ENCODE assay signal across 8 cellular contexts in the genomic region with DNA sequence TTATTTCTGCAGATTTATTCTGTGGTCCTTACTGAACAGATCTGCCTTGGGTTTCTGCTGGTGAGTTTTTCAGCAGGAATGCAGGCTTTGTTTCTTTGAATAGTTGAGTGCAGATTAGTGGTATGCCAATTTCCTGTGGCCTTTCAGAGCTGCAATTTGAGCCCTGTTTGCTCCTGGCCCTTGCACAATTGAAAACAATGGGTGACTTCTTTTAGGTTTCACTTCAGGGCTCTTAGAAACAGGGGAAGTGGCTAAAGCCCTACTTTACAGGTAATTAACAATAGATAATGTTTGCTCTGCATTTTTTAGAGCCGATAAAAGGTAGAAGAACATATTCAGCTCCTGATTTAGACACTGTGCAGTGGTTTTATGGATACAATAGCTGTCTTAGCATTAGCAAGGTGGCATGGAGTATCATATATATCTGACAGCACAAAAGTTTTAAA. TPM values are rescaled to one million over a fixed set of nuclear protein-coding genes. Genes with fewer than 3 reads are reported as not detected.
DNase-seq lines count a peak whose midpoint lies in the region; ATAC-seq, FAIRE-seq and TF ChIP-seq lines count a peak whose summit lies in the region.

No MANE protein-coding gene starts in this region.

- ATAC-seq in GM21515 (IDR thresholded peaks at IDR 0.05; ENCODE audit: unreplicated experiment) (peak; percentile 66), lower lobe of right lung (peak; percentile 84 to 88)

- H3K4me3 ChIP-seq in HL-60 (replicated peaks; ENCODE audit: insufficient read depth, low read length): no peak overlapping the region
- H3K4me3 ChIP-seq in bronchial epithelial cell (ENCODE audit: low read depth, low read length): no peak overlapping the region
- H3K4me3 ChIP-seq in lower lobe of right lung: no peak overlapping the region

- H3K9me3 ChIP-seq in lower lobe of right lung: no peaks in the 10 kb centered on the region

- CTCF ChIA-PET in HEK293T (lab: Yijun Ruan, JAX): interaction anchor here (1.1 kb wide), 1 partner anchor 29 kb away, joined by 3 read pairs; no protein-coding TSS in a partner anchor

- FAIRE-seq in bronchial epithelial cell (lab: Jason Lieb, UNC): peak; percentile 52

- TF ChIP-seq CTCF in HL-60 (IDR thresholded peaks at IDR 0.05; ENCODE audit: insufficient read depth, low read length) (no peak), bronchial epithelial cell (IDR thresholded peaks at IDR 0.05; ENCODE audit: insufficient read depth, low read length, severe bottlenecking) (no peak), lower lobe of right lung (IDR thresholded peaks at IDR 0.05) (no peak)

- H3K27me3 ChIP-seq in HL-60 (ENCODE audit: insufficient read depth, poor library complexity, severe bottlenecking) (no peaks in the 10 kb centered on the region), bronchial epithelial cell (ENCODE audit: control insufficient read depth, insufficient read depth, low read length) (no peaks in the 10 kb centered on the region), lower lobe of right lung (ENCODE audit: low read depth) (no peaks in the 10 kb centered on the region)

- POLR2A ChIA-PET in HEK293T (lab: Yijun Ruan, JAX): interaction anchor here (1.5 kb wide), 1 partner anchor 21 kb away, joined by 9 read pairs; a partner anchor contains a TSS

- peak overlapping the region; percentile 85 for H3K27ac ChIP-seq in HL-60 (replicated peaks)
- H3K27ac ChIP-seq in lower lobe of right lung: peak overlapping the region; percentile 52

- H3K36me3 ChIP-seq in bronchial epithelial cell (ENCODE audit: control insufficient read depth, insufficient read depth, low read length) (no peaks in the 10 kb centered on the region), lower lobe of right lung (no peaks in the 10 kb centered on the region)

- intact Hi-C loops in lower lobe of right lung (cut with DNase I): no loop called here

- peaks cover 31% of the 10 kb centered on the region for H3K4me1 ChIP-seq in lower lobe of right lung

- DNase-seq in DMS79 (lab: John Stamatoyannopoulos, UW) (peak; percentile 18), HL-60 (ENCODE audit: low read depth in 1 of 2, low spot score in 1 of 2) (peak in 1 of 2 experiments; percentile 83), NOMO-1 treated with dmso at 0.1 percent for 144 hours (lab: John Stamatoyannopoulos, UW; ENCODE audit: unreplicated experiment) (peak; percentile 75), bronchial epithelial cell (ENCODE audit: low read depth) (peak; percentile 92), lower lobe of right lung (no peak), activated gamma-delta T cell (lab: John Stamatoyannopoulos, UW) (no peak), HEK293T (ENCODE audit: extremely low spot score) (no peak)

TF ChIP-seq in HEK293T, 16 proteins besides CTCF, POLR2A, EP300 and RAD21:
- TF ChIP-seq SUZ12 (IDR thresholded peaks at IDR 0.05) (no peak), HDGF (IDR thresholded peaks at IDR 0.05; ENCODE audit: borderline replicate concordance) (no peak), CTBP1 (IDR thresholded peaks at IDR 0.05; ENCODE audit: borderline replicate concordance) (no peak), FOXA1 (IDR thresholded peaks at IDR 0.05) (no peak), ZNF384 (IDR thresholded peaks at IDR 0.05) (no peak), FOXM1 (IDR thresholded peaks at IDR 0.05; ENCODE audit: borderline replicate concordance) (no peak), SP1 (IDR thresholded peaks at IDR 0.05) (no peak), L3MBTL2 (conservative IDR thresholded peaks at IDR 0.05) (no peak), BHLHE40 (IDR thresholded peaks at IDR 0.05; ENCODE audit: borderline replicate concordance) (no peak), ARNT (IDR thresholded peaks at IDR 0.05) (no peak), TARDBP (IDR thresholded peaks at IDR 0.05) (no peak), ELF4 (IDR thresholded peaks at IDR 0.05) (no peak), LEF1 (IDR thresholded peaks at IDR 0.05; ENCODE audit: borderline replicate concordance) (no peak), NFRKB (IDR thresholded peaks at IDR 0.05) (no peak), FOXK2 (IDR thresholded peaks at IDR 0.05) (no peak)
- TF ChIP-seq, protein P1, sequence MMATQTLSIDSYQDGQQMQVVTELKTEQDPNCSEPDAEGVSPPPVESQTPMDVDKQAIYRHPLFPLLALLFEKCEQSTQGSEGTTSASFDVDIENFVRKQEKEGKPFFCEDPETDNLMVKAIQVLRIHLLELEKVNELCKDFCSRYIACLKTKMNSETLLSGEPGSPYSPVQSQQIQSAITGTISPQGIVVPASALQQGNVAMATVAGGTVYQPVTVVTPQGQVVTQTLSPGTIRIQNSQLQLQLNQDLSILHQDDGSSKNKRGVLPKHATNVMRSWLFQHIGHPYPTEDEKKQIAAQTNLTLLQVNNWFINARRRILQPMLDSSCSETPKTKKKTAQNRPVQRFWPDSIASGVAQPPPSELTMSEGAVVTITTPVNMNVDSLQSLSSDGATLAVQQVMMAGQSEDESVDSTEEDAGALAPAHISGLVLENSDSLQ (IDR thresholded peaks at IDR 0.05): no peak

RNA-seq across cellular contexts. Expression of a gene that starts 21.9 kb away (rescaled TPM):
- total RNA-seq in bronchial epithelial cell (3.2 and 3.3 TPM in 2 replicates), lower lobe of right lung (86.6 TPM)

Comparison
In these comparisons a context has a peak if more than half of its experiments do, and no peak if none do; other contexts are left out.
1. DNase-seq: peak in DMS79 (single experiment), NOMO-1 treated with dmso at 0.1 percent for 144 hours (single experiment) and bronchial epithelial cell (single experiment); none in lower lobe of right lung (single experiment), activated gamma-delta T cell (single experiment) and HEK293T (single experiment).
2. RNA of a gene that starts 21.9 kb away (total RNA-seq): 86.6 TPM in lower lobe of right lung (single experiment); 3.2 to 3.3 TPM in bronchial epithelial cell; every median in the first group is over 10 times any median in the second.